12 cellular contexts compared by ENCODE assay signal in the genomic region with DNA sequence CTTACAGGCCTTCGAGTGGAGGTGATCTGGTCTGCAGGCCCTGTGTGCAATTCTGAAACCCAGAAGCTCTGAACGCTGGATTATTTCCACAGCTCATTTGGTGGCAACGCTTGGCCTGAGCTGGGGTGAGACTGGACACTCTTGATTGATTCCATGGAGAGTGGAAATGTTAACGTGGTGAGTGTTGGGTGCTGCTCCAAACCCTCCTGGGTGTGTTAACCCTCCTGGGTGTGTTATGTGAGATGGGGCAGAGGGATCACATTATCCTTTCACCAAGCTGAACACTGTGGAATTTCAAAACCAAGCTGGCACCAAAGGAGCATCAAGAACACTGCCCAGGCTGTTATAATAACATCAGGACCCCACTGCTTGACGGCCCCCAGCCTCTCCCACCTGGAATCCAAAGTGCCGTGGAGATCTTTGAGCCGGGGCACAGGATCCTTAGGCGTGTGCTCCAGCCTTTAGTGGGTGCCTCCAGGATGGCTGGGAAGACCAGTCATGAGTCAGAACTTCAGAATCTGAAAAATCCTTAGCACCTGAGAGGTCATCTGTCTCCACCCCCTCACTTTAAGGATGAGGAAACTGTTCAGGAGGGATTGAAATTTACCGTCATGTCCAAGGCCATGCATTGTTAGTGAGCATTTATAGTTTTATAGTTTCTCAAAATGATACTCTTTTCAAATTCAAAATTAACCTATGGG.
DNase-seq lines count a peak whose midpoint lies in the region; ATAC-seq, FAIRE-seq and TF ChIP-seq lines count a peak whose summit lies in the region.
"Had no signal": no experiment of that assay in that cellular context is flagged by ENCODE, and none has a peak within 500 bp of the region (broad histone marks: within the 10 kb centered on the region; RNA-seq: fewer than 3 reads in every experiment).

No MANE protein-coding gene starts in this region.

- DNase-seq in AG08396 (ENCODE audit: low spot score), result peak; percentile 43
- peak; percentile 60 for DNase-seq in HT1080 (ENCODE audit: low read depth)
- peak; percentile 50 for DNase-seq in astrocyte (ENCODE audit: low read depth)
- peak; percentile 15 for DNase-seq in keratinocyte (ENCODE audit: low read depth, low spot score)
- DNase-seq in NCI-H345 (lab: John Stamatoyannopoulos, UW), result no peak
- no peak for DNase-seq in Ammon's horn (ENCODE audit: low spot score)
- no peak for DNase-seq in anterior cingulate cortex (lab: John Stamatoyannopoulos, UW)
- DNase-seq: foreskin fibroblast, kidney, uterus had no signal

- no peaks in the 10 kb centered on the region for H3K36me3 Mint-ChIP-seq in astrocyte (ENCODE audit: low read depth, unreplicated experiment)

- H3K9ac ChIP-seq in astrocyte (ENCODE audit: low read length), result no peak overlapping the region
- peak overlapping the region; percentile 37 for H3K9ac ChIP-seq in keratinocyte (ENCODE audit: control insufficient read depth, extremely low read depth, insufficient read depth, low read length)

- H3K9me3 ChIP-seq in astrocyte (ENCODE audit: insufficient read depth, low read depth, low read length) (no peaks in the 10 kb centered on the region), keratinocyte (ENCODE audit: control insufficient read depth, low read depth, low read length) (no peaks in the 10 kb centered on the region)
- H3K9me3 ChIP-seq: uterus had no signal

- H3K4me3 Mint-ChIP-seq in astrocyte (ENCODE audit: unreplicated experiment), result no peak overlapping the region
- H3K4me3 Mint-ChIP-seq: B cell had no signal

- H3K27ac Mint-ChIP-seq in astrocyte (ENCODE audit: unreplicated experiment), result peak overlapping the region; percentile 64
- H3K27ac Mint-ChIP-seq: B cell had no signal

- H3K27ac ChIP-seq in astrocyte (ENCODE audit: low read depth, low read length), result no peak overlapping the region
- H3K27ac ChIP-seq in keratinocyte (ENCODE audit: control insufficient read depth, insufficient read depth, low read length), result peak overlapping the region; percentile 66
- H3K27ac ChIP-seq: uterus had no signal

- peaks cover 21% of the 10 kb centered on the region for H3K4me1 Mint-ChIP-seq in astrocyte (ENCODE audit: low read depth, unreplicated experiment)

- H3K79me2 ChIP-seq in astrocyte (ENCODE audit: insufficient read depth, low read length), result peaks cover 72% of the 10 kb centered on the region
- peaks cover 52% of the 10 kb centered on the region for H3K79me2 ChIP-seq in keratinocyte (ENCODE audit: control insufficient read depth, insufficient read depth, low read length)

- TF ChIP-seq CTCF in astrocyte (IDR thresholded peaks at IDR 0.05; ENCODE audit: insufficient read depth, low read depth, low read length), result no peak
- no peak for TF ChIP-seq CTCF in keratinocyte (optimal IDR thresholded peaks at IDR 0.05 in 1 of 3, IDR thresholded peaks at IDR 0.05 in 1 of 3, conservative IDR thresholded peaks at IDR 0.05 in 1 of 3; ENCODE audit: extremely low read depth in 1 of 3, insufficient read depth in 2 of 3, low read length in 3 of 3)

- H3K4me2 ChIP-seq in astrocyte (ENCODE audit: low read length) (peak overlapping the region; percentile 51), keratinocyte (ENCODE audit: control insufficient read depth, extremely low read depth, insufficient read depth, low read depth, low read length) (peak overlapping the region; percentile 82)

- dilution Hi-C loops in keratinocyte (cut with MboI; ENCODE audit: extremely low pct_ligation_motif_present, low sequenced_read_pairs), result no loop called here

- H4K20me1 ChIP-seq in astrocyte (ENCODE audit: insufficient read depth, low read length) (peaks cover 48% of the 10 kb centered on the region), keratinocyte (ENCODE audit: control insufficient read depth, extremely low read depth, insufficient read depth, low read length) (peaks cover 6% of the 10 kb centered on the region)

- H3K9me3 Mint-ChIP-seq in astrocyte (ENCODE audit: unreplicated experiment), result no peaks in the 10 kb centered on the region

- H3K9me1 ChIP-seq in keratinocyte (ENCODE audit: control insufficient read depth, extremely low read depth, insufficient read depth, low read length), result peaks cover under 1% of the 10 kb centered on the region

- ATAC-seq in GM21723 (IDR thresholded peaks at IDR 0.05; ENCODE audit: unreplicated experiment), result no peak

- H3K27me3 ChIP-seq in astrocyte (ENCODE audit: insufficient read depth, low read length), result no peaks in the 10 kb centered on the region
- no peaks in the 10 kb centered on the region for H3K27me3 ChIP-seq in keratinocyte (ENCODE audit: control insufficient read depth, extremely low read depth, insufficient read depth, low read length)
- H3K27me3 ChIP-seq: uterus had no signal

- FAIRE-seq in astrocyte (lab: Jason Lieb, UNC) (no peak), keratinocyte (lab: Jason Lieb, UNC) (peak; percentile 93)
- FAIRE-seq: kidney had no signal

- no peak overlapping the region for H2AFZ ChIP-seq in astrocyte (ENCODE audit: low read depth, low read length)
- H2AFZ ChIP-seq in keratinocyte (ENCODE audit: control insufficient read depth, low read length), result peak overlapping the region; percentile 37

- peaks cover 6% of the 10 kb centered on the region for H3K4me1 ChIP-seq in astrocyte (ENCODE audit: insufficient read depth, low read length)
- peaks cover 26% of the 10 kb centered on the region for H3K4me1 ChIP-seq in keratinocyte (ENCODE audit: control insufficient read depth, extremely low read depth, insufficient read depth, low read length)
- H3K4me1 ChIP-seq: uterus had no signal

- no peaks in the 10 kb centered on the region for H3K27me3 Mint-ChIP-seq in astrocyte (ENCODE audit: low read depth, unreplicated experiment)
- H3K27me3 Mint-ChIP-seq: B cell had no signal

- H3K36me3 ChIP-seq in astrocyte (ENCODE audit: insufficient read depth, low read length) (no peaks in the 10 kb centered on the region), keratinocyte (ENCODE audit: control insufficient read depth in 2 of 2, extremely low read depth in 1 of 2, insufficient read depth in 2 of 2, low read length in 2 of 2) (no peaks in the 10 kb centered on the region)
- H3K36me3 ChIP-seq: uterus had no signal

- H3K4me3 ChIP-seq in astrocyte (ENCODE audit: insufficient read depth, low read depth, low read length) (no peak overlapping the region), keratinocyte (ENCODE audit: control insufficient read depth in 2 of 3, extremely low read depth in 1 of 3, insufficient read depth in 2 of 3, low read depth in 1 of 3, low read length in 3 of 3) (peak overlapping the region in 2 of 3 experiments; percentile 43 to 49)
- H3K4me3 ChIP-seq: uterus had no signal

Comparison
In these comparisons a context has a peak if more than half of its experiments do, and no peak if none do; other contexts are left out.
1. DNase-seq: peak in AG08396 (single experiment), HT1080 (single experiment), astrocyte (single experiment) and keratinocyte (single experiment); none in NCI-H345 (single experiment), Ammon's horn (single experiment) and anterior cingulate cortex (0 of 58).